Comparison of ENCODE assay signal across 1 cellular context in genomic region chr17:72461757-72462156, GRCh38.
TF ChIP-seq lines count a peak whose summit lies in the region.

No MANE protein-coding gene starts in this region.

TF ChIP-seq in IMR-90, 13 proteins besides CTCF, POLR2A, EP300 and RAD21:
- TF ChIP-seq ELK1 (IDR thresholded peaks at IDR 0.05; ENCODE audit: borderline replicate concordance, low read depth, low read length) (no peak), FOS (IDR thresholded peaks at IDR 0.05; ENCODE audit: low read depth, low read length) (no peak), NFE2L2 (IDR thresholded peaks at IDR 0.05; ENCODE audit: low read depth, low read length) (no peak), RCOR1 (IDR thresholded peaks at IDR 0.05; ENCODE audit: insufficient replicate concordance, low read length) (no peak), RFX5 (IDR thresholded peaks at IDR 0.05; ENCODE audit: low read depth, low read length) (no peak), BHLHE40 (IDR thresholded peaks at IDR 0.05; ENCODE audit: low read depth, low read length) (no peak), MAFK (IDR thresholded peaks at IDR 0.05; ENCODE audit: low read depth, low read length) (no peak)
TF ChIP-seq in IMR-90: peak in this region for 0.
